In genomic region chr15:66386204-66387123, GRCh38 we compare ENCODE assay signal across 8 cellular contexts. TPM values are rescaled to one million over a fixed set of nuclear protein-coding genes. Genes with fewer than 3 reads are reported as not detected.
DNase-seq lines count a peak whose midpoint lies in the region; ATAC-seq and TF ChIP-seq lines count a peak whose summit lies in the region.

MAP2K1 (plus strand) TSS chr15:66386912; CDS start chr15:66387348, 436 bp downstream.

- H3K4me3 ChIP-seq in prostate gland: peak within 1 kb of the TSS; percentile 86 to 98
- peak within 1 kb of the TSS; percentile 88 for H3K4me3 ChIP-seq in urinary bladder (ENCODE audit: low read depth, low read length)

- H3K27ac ChIP-seq in prostate gland (peak within 1 kb of the TSS; percentile 89 to 94), urinary bladder (ENCODE audit: low read depth) (peak within 1 kb of the TSS; percentile 84)

- H3K36me3 ChIP-seq in prostate gland (no peaks in the 10 kb centered on the region), urinary bladder (ENCODE audit: insufficient read depth) (no peaks in the 10 kb centered on the region)

- peak; percentile 70 for ATAC-seq in HG02870 (IDR thresholded peaks at IDR 0.05; ENCODE audit: unreplicated experiment)
- ATAC-seq in left cardiac atrium: peak; percentile 98 to 99

- in situ Hi-C loops in GM13976 (cut with MboI; ENCODE audit: low sequenced_read_pairs, unreplicated experiment): loop anchor here (10.0 kb wide), 1 partner anchor 108 kb away; the partner anchor contains the start of gene SNAPC5

- TF ChIP-seq POLR2A in prostate gland (IDR thresholded peaks at IDR 0.05): peak; percentile 75

- DNase-seq in GM13976 (ENCODE audit: low spot score) (peak; percentile 97), NCI-H146 (lab: John Stamatoyannopoulos, UW) (peak; percentile 95), amniotic stem cell (lab: John Stamatoyannopoulos, UW) (peak; percentile 91), left cardiac atrium (peak; percentile 99), prostate gland (ENCODE audit: low spot score) (peak; percentile 97)

- H3K27me3 ChIP-seq in prostate gland (replicated peaks; ENCODE audit: insufficient read depth): no peaks in the 10 kb centered on the region

- WGBS in prostate gland: 4% methylated on average over 66 of the region's 69 CpGs
- 5% methylated on average over 69 of the region's 69 CpGs for WGBS in urinary bladder

- peaks cover 7% of the 10 kb centered on the region for H3K4me1 ChIP-seq in prostate gland (replicated peaks)
- H3K4me1 ChIP-seq in urinary bladder (ENCODE audit: insufficient read depth): no peaks in the 10 kb centered on the region

- TF ChIP-seq CTCF in GM13976 (IDR thresholded peaks at IDR 0.05; ENCODE audit: borderline replicate concordance, control extremely low read depth, extremely low read depth, insufficient read depth, missing control alignments) (peak; percentile 91), prostate gland (IDR thresholded peaks at IDR 0.05) (peak; percentile 45 to 91 (median 86))

- intact Hi-C loops in T-helper 1 cell treated with Interleukin-12 subunit alpha and Interleukin-12 subunit beta and Interleukin-4 antibody, amounts not matched to agents 30 ng/mL and 1 ng/mL, for 36 hours (cut with micrococcal nuclease): loop anchor here (1.0 to 10.0 kb wide), 10 partner anchors 16 to 1082 kb away; partner anchors contain the start of genes DENND4A, DIS3L, RNU5B-1 and SMAD6
- intact Hi-C loops in left cardiac atrium (cut with DNase I) (loop anchor here (2.0 to 10.0 kb wide), 2 partner anchors 108 to 118 kb away; partner anchors contain the start of genes RPL4 (in 1 of the 2), SNAPC5 (in 1 of the 2) and ZWILCH (in 1 of the 2)), prostate gland (cut with DNase I) (loop anchor here (1.0 to 2.0 kb wide), 2 partner anchors 30 to 111 kb away; partner anchors contain the start of genes SNAPC5 and TIPIN)

- H3K9me3 ChIP-seq in prostate gland: no peaks in the 10 kb centered on the region

RNA-seq across cellular contexts. Expression of gene MAP2K1, which starts in this region (rescaled TPM):
- total RNA-seq in T-helper 1 cell treated with Interleukin-12 subunit alpha and Interleukin-12 subunit beta and Interleukin-4 antibody, amounts not matched to agents 30 ng/mL and 1 ng/mL, for 36 hours: 99.4 and 100 TPM in 2 replicates
- total RNA-seq in left cardiac atrium: 10 to 100 TPM; 40.3 to 52.3 TPM
- total RNA-seq in prostate gland: 10 to 100 TPM; 28.0 to 29.0 TPM
- total RNA-seq in urinary bladder: 17.8 TPM
- 44.1 TPM for polyA plus RNA-seq in urinary bladder

Comparison
In these comparisons a context has a peak if more than half of its experiments do, and no peak if none do; other contexts are left out.
1. Peak in every context shown above with its lines: DNase-seq, ATAC-seq, H3K4me3 ChIP-seq and H3K27ac ChIP-seq.